16 cellular contexts compared by ENCODE assay signal in genomic region chr10:103691267-103691666, GRCh38.
DNase-seq lines count a peak whose midpoint lies in the region; ATAC-seq, FAIRE-seq and TF ChIP-seq lines count a peak whose summit lies in the region.
"Had no signal": no experiment of that assay in that cellular context is flagged by ENCODE, and none has a peak within 500 bp of the region (broad histone marks: within the 10 kb centered on the region; RNA-seq: fewer than 3 reads in every experiment).

No MANE protein-coding gene starts in this region.

- no peaks in the 10 kb centered on the region for H3K9me2 ChIP-seq in HCT116 (ENCODE audit: insufficient read depth)

- WGBS in GM12878 (ENCODE audit: insufficient coverage, insufficient replicate concordance, low lambda C conversion rate, missing lambda C conversion rate), result 32% methylated on average over 4 of the region's 4 CpGs
- 73 to 77% (median 74%) methylated on average over 4 of the region's 4 CpGs for WGBS in small intestine, 3 donors
- WGBS in psoas muscle, 3 donors, result 83 to 94% (median 87%) methylated on average over 4 of the region's 4 CpGs

- no peak overlapping the region for H2AFZ ChIP-seq in HCT116 (ENCODE audit: low read depth, low read length, poor library complexity, severe bottlenecking)
- no peak overlapping the region for H2AFZ ChIP-seq in GM12878 (ENCODE audit: control insufficient read depth, low read depth, low read length)

- no peaks in the 10 kb centered on the region for H3K27me3 Mint-ChIP-seq in CD8-positive, alpha-beta memory T cell
- peaks cover 16% of the 10 kb centered on the region for H3K27me3 Mint-ChIP-seq in osteocyte (ENCODE audit: unreplicated experiment)

- SMC1A ChIA-PET in GM12878 (lab: Charles Lee; ENCODE audit: uncharacterized antibody, unreplicated experiment), result interaction anchor here (0.7 to 3.2 kb wide), 8 partner anchors 9 to 215 kb away, joined by 3 to 14 read pairs (median 3); no protein-coding TSS in a partner anchor

- TF ChIP-seq EP300 in GM12878 (IDR thresholded peaks at IDR 0.05; ENCODE audit: borderline replicate concordance in 1 of 2, control insufficient read depth in 1 of 2, low read depth in 2 of 2, low read length in 2 of 2), result peak in 1 of 2 experiments; percentile 25; a peak in 1 of 4 replicates

- no peaks in the 10 kb centered on the region for H3K9me3 Mint-ChIP-seq in CD8-positive, alpha-beta memory T cell
- no peaks in the 10 kb centered on the region for H3K9me3 Mint-ChIP-seq in osteocyte (ENCODE audit: unreplicated experiment)
- H3K9me3 Mint-ChIP-seq: activated naive CD4-positive, alpha-beta T cell treated with anti-CD3 and anti-CD28 coated beads for 36 hours had no signal

- RAD21 ChIA-PET in HCT116 (lab: Charles Lee; ENCODE audit: low non-redundant PET in 1 of 2, low total read pairs in 2 of 2, uncharacterized antibody in 2 of 2, unreplicated experiment in 2 of 2) (no interaction called here), GM12878 (lab: Charles Lee; ENCODE audit: unreplicated experiment) (interaction anchor here (0.9 to 3.6 kb wide), 3 partner anchors 12 to 220 kb away, joined by 3 to 22 read pairs (median 9); no protein-coding TSS in a partner anchor)

- TF ChIP-seq RAD21 in HCT116 (IDR thresholded peaks at IDR 0.05; ENCODE audit: low read depth) (no peak), GM12878 (IDR thresholded peaks at IDR 0.05; ENCODE audit: insufficient read depth, low read depth, low read length) (no peak)

- intact Hi-C loops in HCT116 (cut with micrococcal nuclease), result no loop called here
- intact Hi-C loops in GM12878 (cut with micrococcal nuclease; ENCODE audit: unreplicated experiment), result loop anchor here (10.0 kb wide), 2 partner anchors 434 to 644 kb away; partner anchors contain the start of genes ITPRIP and SFR1
- intact Hi-C loops in psoas muscle (cut with DNase I), result no loop called here

- H3K4me2 ChIP-seq in HCT116 (ENCODE audit: low read length) (peak overlapping the region; percentile 95), GM12878 (ENCODE audit: control insufficient read depth, insufficient read depth) (peak overlapping the region; percentile 88)

- CTCF ChIA-PET in CD8-positive, alpha-beta memory T cell (lab: Charles Lee), result no interaction called here
- CTCF ChIA-PET in HCT116 (lab: Charles Lee), result no interaction called here
- CTCF ChIA-PET in GM12878 (lab: Yijun Ruan, JAX), result interaction anchor here (0.7 to 5.1 kb wide), 6 partner anchors 12 to 215 kb away, joined by 3 to 41 read pairs (median 4); no protein-coding TSS in a partner anchor

- BruUV-seq in HCT116 (replicated peaks; lab: Mats Ljungman, UMichigan) (no TSS peak), GM12878 (replicated peaks; lab: Mats Ljungman, UMichigan) (TSS peak; percentile 78)

- no peaks in the 10 kb centered on the region for H3K9me3 ChIP-seq in CD8-positive, alpha-beta memory T cell (ENCODE audit: low read length)
- H3K9me3 ChIP-seq in HCT116 (ENCODE audit: control insufficient read depth in 1 of 2, insufficient read depth in 1 of 2, low read depth in 1 of 2, low read length in 2 of 2), result no peaks in the 10 kb centered on the region
- no peaks in the 10 kb centered on the region for H3K9me3 ChIP-seq in GM12878 (replicated peaks; ENCODE audit: control insufficient read depth, insufficient read depth, low read length)
- H3K9me3 ChIP-seq in small intestine (ENCODE audit: control insufficient read depth, low read depth), result no peaks in the 10 kb centered on the region
- no peaks in the 10 kb centered on the region for H3K9me3 ChIP-seq in psoas muscle
- H3K9me3 ChIP-seq: ovary, tibial artery had no signal

- peaks cover 17 to 35% (median 22%) of the 10 kb centered on the region in 3 donors for H3K4me1 Mint-ChIP-seq in CD8-positive, alpha-beta memory T cell
- H3K4me1 Mint-ChIP-seq in osteocyte (ENCODE audit: unreplicated experiment), result peaks cover 20% of the 10 kb centered on the region

- H4K20me1 ChIP-seq in HCT116 (ENCODE audit: insufficient read depth), result no peaks in the 10 kb centered on the region
- no peaks in the 10 kb centered on the region for H4K20me1 ChIP-seq in GM12878 (ENCODE audit: control insufficient read depth, insufficient read depth)

- ATAC-seq in HCT116 (no peak), GM12878 (peak; percentile 19), psoas muscle (no peak)

- H3K79me2 ChIP-seq in HCT116 (ENCODE audit: insufficient read depth, low read length) (no peaks in the 10 kb centered on the region), GM12878 (ENCODE audit: control insufficient read depth, insufficient read depth, low read length) (peaks cover 52% of the 10 kb centered on the region)

- no peaks in the 10 kb centered on the region for H3K36me3 ChIP-seq in CD8-positive, alpha-beta memory T cell (ENCODE audit: insufficient read depth, low read length)
- H3K36me3 ChIP-seq in HCT116 (ENCODE audit: control insufficient read depth in 1 of 2, insufficient read depth in 2 of 2, low read length in 2 of 2) (no peaks in the 10 kb centered on the region), GM12878 (ENCODE audit: control insufficient read depth in 2 of 2, insufficient read depth in 2 of 2, low read length in 1 of 2) (no peaks in the 10 kb centered on the region), small intestine (ENCODE audit: control insufficient read depth in 2 of 2, insufficient read depth in 2 of 2, low read length in 2 of 2) (no peaks in the 10 kb centered on the region), psoas muscle (ENCODE audit: insufficient read depth in 1 of 2, low read depth in 1 of 2) (no peaks in the 10 kb centered on the region)
- H3K36me3 ChIP-seq: cardiac muscle cell, ovary, tibial artery had no signal

- H3K9ac ChIP-seq in HCT116 (ENCODE audit: low read length) (no peak overlapping the region), GM12878 (ENCODE audit: control insufficient read depth, insufficient read depth, low read length) (peak overlapping the region; percentile 69; the same call in 1 of the 2 replicates)

- FAIRE-seq in GM12878 (lab: Jason Lieb, UNC) (no peak), small intestine (lab: Jason Lieb, UNC) (no peak)
- FAIRE-seq: frontal cortex had no signal

- H3K4me3 ChIP-seq in CD8-positive, alpha-beta memory T cell (ENCODE audit: low read length), result no peak overlapping the region
- H3K4me3 ChIP-seq in HCT116 (replicated peaks in 1 of 2; ENCODE audit: low read depth in 1 of 2, low read length in 2 of 2) (peak overlapping the region in 1 of 2 experiments; percentile 67; a peak in 2 of 4 replicates), GM12878 (peak overlapping the region; percentile 99), small intestine (ENCODE audit: low read depth in 1 of 2, low read length in 2 of 2) (no peak overlapping the region), psoas muscle (no peak overlapping the region)
- H3K4me3 ChIP-seq: cardiac muscle cell, ovary had no signal

- no peak overlapping the region for H3K27ac ChIP-seq in CD8-positive, alpha-beta memory T cell (ENCODE audit: low read depth, low read length)
- H3K27ac ChIP-seq in HCT116 (ENCODE audit: low read depth, low read length) (no peak overlapping the region), GM12878 (ENCODE audit: control insufficient read depth, insufficient read depth) (peak overlapping the region; percentile 80), small intestine (ENCODE audit: low read depth in 1 of 2, low read length in 1 of 2) (peak overlapping the region in 1 of 2 donors; percentile 0), psoas muscle (no peak overlapping the region)
- H3K27ac ChIP-seq: cardiac muscle cell, ovary had no signal

- peak overlapping the region in 6 of 7 donors; percentile 57 to 73 (median 64) for H3K4me3 Mint-ChIP-seq in CD8-positive, alpha-beta memory T cell
- peak overlapping the region; percentile 0 for H3K4me3 Mint-ChIP-seq in osteocyte (ENCODE audit: unreplicated experiment)

- peak overlapping the region in 7 of 8 donors; percentile 3 to 97 (median 80) for H3K27ac Mint-ChIP-seq in CD8-positive, alpha-beta memory T cell
- H3K27ac Mint-ChIP-seq in osteocyte (ENCODE audit: unreplicated experiment), result no peak overlapping the region
- H3K27ac Mint-ChIP-seq: activated naive CD4-positive, alpha-beta T cell treated with anti-CD3 and anti-CD28 coated beads for 36 hours had no signal

- TF ChIP-seq POLR2A in HCT116 (IDR thresholded peaks at IDR 0.05; ENCODE audit: borderline replicate concordance, extremely low read depth, insufficient read depth, insufficient read length) (no peak), GM12878 (IDR thresholded peaks at IDR 0.05; ENCODE audit: low read depth, low read length) (0 out of 2 replicates have a peak, but pooled peaks have one; percentile 0)

- no peak for TF ChIP-seq CTCF in HCT116 (IDR thresholded peaks at IDR 0.05 in 2 of 3, conservative IDR thresholded peaks at IDR 0.05 in 1 of 3; ENCODE audit: borderline replicate concordance in 1 of 3, insufficient read depth in 1 of 3, low read depth in 2 of 3, low read length in 2 of 3)
- no peak for TF ChIP-seq CTCF in GM12878 (IDR thresholded peaks at IDR 0.05 in 2 of 3, conservative IDR thresholded peaks at IDR 0.05 in 1 of 3; ENCODE audit: control insufficient read depth in 2 of 3, extremely low read depth in 1 of 3, insufficient read depth in 1 of 3, low read depth in 3 of 3, low read length in 3 of 3)
- no peak for TF ChIP-seq CTCF in osteocyte (IDR thresholded peaks at IDR 0.05)
- no peak for TF ChIP-seq CTCF in psoas muscle (IDR thresholded peaks at IDR 0.05)

- H3K27me3 ChIP-seq in CD8-positive, alpha-beta memory T cell (ENCODE audit: insufficient read depth, low read length, poor library complexity, severe bottlenecking), result no peaks in the 10 kb centered on the region
- H3K27me3 ChIP-seq in HCT116 (ENCODE audit: insufficient read depth, low read length) (no peaks in the 10 kb centered on the region; the same call in 1 of the 2 replicates), GM12878 (replicated peaks in 1 of 2; ENCODE audit: control insufficient read depth in 2 of 2, insufficient read depth in 2 of 2, low read length in 1 of 2) (no peaks in the 10 kb centered on the region), small intestine (ENCODE audit: control insufficient read depth in 2 of 2, insufficient read depth in 2 of 2, low read length in 2 of 2) (no peaks in the 10 kb centered on the region), psoas muscle (ENCODE audit: insufficient read depth in 3 of 3, low read length in 2 of 3) (no peaks in the 10 kb centered on the region)
- H3K27me3 ChIP-seq: ovary, tibial artery had no signal

- peaks cover 31% of the 10 kb centered on the region for H3K4me1 ChIP-seq in CD8-positive, alpha-beta memory T cell (ENCODE audit: insufficient read depth, low read length)
- H3K4me1 ChIP-seq in HCT116 (ENCODE audit: control insufficient read depth in 1 of 2, insufficient read depth in 2 of 2, low read length in 2 of 2), result peaks cover 36 to 54% of the 10 kb centered on the region in 2 experiments
- H3K4me1 ChIP-seq in GM12878 (ENCODE audit: control insufficient read depth, insufficient read depth, low read length), result peaks cover 39% of the 10 kb centered on the region
- peaks cover 11 to 17% of the 10 kb centered on the region in 2 donors for H3K4me1 ChIP-seq in small intestine (ENCODE audit: control insufficient read depth in 2 of 2, insufficient read depth in 1 of 2, low read depth in 1 of 2, low read length in 1 of 2)
- peaks cover 7% of the 10 kb centered on the region for H3K4me1 ChIP-seq in psoas muscle

- POLR2A ChIA-PET in CD8-positive, alpha-beta memory T cell (lab: Charles Lee), result no interaction called here
- POLR2A ChIA-PET in HCT116 (lab: Charles Lee) (interaction anchor here (1.5 kb wide), 1 partner anchor 9 kb away, joined by 3 read pairs; no protein-coding TSS in a partner anchor), GM12878 (lab: Charles Lee) (interaction anchor here (0.8 to 3.3 kb wide), 3 partner anchors 12 to 431 kb away, joined by 3 to 16 read pairs (median 3); partner anchors contain the start of gene SFR1)

- DNase-seq in CD8-positive, alpha-beta memory T cell, result no peak
- DNase-seq in HCT116 (ENCODE audit: low read depth, low spot score) (no peak), GM12878 (ENCODE audit: low read depth, low spot score) (no peak), osteocyte (ENCODE audit: extremely low spot score, unreplicated experiment) (no peak), small intestine (no peak), psoas muscle (no peak), HuH-7 (ENCODE audit: low spot score) (no peak)
- DNase-seq: activated CD4-positive, alpha-beta T cell treated with anti-CD3 and anti-CD28 coated beads, Interleukin-2, amount 50 U/mL, for 48 hours; activated naive CD4-positive, alpha-beta T cell treated with anti-CD3 and anti-CD28 coated beads for 36 hours; NCI-H1092 treated with DMSO at 0.1 percent for 48 hours; NCI-H2171; ovary; Right ventricle myocardium superior; tibial artery had no signal

- H3K36me3 Mint-ChIP-seq in CD8-positive, alpha-beta memory T cell, result peaks cover 0 to 2% (median 0%) of the 10 kb centered on the region in 3 donors
- H3K36me3 Mint-ChIP-seq in osteocyte (ENCODE audit: unreplicated experiment), result no peaks in the 10 kb centered on the region

- in situ Hi-C loops in GM12878 (cut with MboI), result no loop called here
